1 cellular context compared by ENCODE assay signal in the genomic region with DNA sequence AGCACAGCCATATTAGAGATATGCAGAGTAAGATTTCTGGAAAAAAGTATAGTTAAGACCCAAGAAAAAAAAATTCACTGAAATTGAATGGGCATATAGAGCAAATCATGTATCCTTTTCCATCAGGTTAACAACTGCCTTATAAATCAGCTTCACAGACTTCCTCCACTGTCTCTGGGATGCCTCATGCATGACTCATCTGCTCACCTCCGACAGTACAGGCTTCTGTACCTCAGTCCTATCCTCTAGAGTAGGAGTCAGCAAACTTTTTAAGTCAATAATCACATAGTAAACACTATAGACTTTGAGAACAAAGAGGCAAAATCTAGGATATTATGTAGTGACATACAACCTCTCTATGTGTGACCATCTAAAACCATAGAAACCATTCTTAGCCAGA.
TF ChIP-seq lines count a peak whose summit lies in the region.

No MANE protein-coding gene starts in this region.

TF ChIP-seq in GM23338, 12 proteins besides CTCF, POLR2A, EP300 and RAD21 (continued from another document):
- TF ChIP-seq, protein P1, sequence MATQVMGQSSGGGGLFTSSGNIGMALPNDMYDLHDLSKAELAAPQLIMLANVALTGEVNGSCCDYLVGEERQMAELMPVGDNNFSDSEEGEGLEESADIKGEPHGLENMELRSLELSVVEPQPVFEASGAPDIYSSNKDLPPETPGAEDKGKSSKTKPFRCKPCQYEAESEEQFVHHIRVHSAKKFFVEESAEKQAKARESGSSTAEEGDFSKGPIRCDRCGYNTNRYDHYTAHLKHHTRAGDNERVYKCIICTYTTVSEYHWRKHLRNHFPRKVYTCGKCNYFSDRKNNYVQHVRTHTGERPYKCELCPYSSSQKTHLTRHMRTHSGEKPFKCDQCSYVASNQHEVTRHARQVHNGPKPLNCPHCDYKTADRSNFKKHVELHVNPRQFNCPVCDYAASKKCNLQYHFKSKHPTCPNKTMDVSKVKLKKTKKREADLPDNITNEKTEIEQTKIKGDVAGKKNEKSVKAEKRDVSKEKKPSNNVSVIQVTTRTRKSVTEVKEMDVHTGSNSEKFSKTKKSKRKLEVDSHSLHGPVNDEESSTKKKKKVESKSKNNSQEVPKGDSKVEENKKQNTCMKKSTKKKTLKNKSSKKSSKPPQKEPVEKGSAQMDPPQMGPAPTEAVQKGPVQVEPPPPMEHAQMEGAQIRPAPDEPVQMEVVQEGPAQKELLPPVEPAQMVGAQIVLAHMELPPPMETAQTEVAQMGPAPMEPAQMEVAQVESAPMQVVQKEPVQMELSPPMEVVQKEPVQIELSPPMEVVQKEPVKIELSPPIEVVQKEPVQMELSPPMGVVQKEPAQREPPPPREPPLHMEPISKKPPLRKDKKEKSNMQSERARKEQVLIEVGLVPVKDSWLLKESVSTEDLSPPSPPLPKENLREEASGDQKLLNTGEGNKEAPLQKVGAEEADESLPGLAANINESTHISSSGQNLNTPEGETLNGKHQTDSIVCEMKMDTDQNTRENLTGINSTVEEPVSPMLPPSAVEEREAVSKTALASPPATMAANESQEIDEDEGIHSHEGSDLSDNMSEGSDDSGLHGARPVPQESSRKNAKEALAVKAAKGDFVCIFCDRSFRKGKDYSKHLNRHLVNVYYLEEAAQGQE (IDR thresholded peaks at IDR 0.05; ENCODE audit: unreplicated experiment): no peak
- no peak for TF ChIP-seq CREB1 (CRISPR knock-in tag; IDR thresholded peaks at IDR 0.05; ENCODE audit: low read depth)
- TF ChIP-seq POLR2AphosphoS5 (IDR thresholded peaks at IDR 0.05; ENCODE audit: low read depth): no peak
- TF ChIP-seq, protein P2, sequence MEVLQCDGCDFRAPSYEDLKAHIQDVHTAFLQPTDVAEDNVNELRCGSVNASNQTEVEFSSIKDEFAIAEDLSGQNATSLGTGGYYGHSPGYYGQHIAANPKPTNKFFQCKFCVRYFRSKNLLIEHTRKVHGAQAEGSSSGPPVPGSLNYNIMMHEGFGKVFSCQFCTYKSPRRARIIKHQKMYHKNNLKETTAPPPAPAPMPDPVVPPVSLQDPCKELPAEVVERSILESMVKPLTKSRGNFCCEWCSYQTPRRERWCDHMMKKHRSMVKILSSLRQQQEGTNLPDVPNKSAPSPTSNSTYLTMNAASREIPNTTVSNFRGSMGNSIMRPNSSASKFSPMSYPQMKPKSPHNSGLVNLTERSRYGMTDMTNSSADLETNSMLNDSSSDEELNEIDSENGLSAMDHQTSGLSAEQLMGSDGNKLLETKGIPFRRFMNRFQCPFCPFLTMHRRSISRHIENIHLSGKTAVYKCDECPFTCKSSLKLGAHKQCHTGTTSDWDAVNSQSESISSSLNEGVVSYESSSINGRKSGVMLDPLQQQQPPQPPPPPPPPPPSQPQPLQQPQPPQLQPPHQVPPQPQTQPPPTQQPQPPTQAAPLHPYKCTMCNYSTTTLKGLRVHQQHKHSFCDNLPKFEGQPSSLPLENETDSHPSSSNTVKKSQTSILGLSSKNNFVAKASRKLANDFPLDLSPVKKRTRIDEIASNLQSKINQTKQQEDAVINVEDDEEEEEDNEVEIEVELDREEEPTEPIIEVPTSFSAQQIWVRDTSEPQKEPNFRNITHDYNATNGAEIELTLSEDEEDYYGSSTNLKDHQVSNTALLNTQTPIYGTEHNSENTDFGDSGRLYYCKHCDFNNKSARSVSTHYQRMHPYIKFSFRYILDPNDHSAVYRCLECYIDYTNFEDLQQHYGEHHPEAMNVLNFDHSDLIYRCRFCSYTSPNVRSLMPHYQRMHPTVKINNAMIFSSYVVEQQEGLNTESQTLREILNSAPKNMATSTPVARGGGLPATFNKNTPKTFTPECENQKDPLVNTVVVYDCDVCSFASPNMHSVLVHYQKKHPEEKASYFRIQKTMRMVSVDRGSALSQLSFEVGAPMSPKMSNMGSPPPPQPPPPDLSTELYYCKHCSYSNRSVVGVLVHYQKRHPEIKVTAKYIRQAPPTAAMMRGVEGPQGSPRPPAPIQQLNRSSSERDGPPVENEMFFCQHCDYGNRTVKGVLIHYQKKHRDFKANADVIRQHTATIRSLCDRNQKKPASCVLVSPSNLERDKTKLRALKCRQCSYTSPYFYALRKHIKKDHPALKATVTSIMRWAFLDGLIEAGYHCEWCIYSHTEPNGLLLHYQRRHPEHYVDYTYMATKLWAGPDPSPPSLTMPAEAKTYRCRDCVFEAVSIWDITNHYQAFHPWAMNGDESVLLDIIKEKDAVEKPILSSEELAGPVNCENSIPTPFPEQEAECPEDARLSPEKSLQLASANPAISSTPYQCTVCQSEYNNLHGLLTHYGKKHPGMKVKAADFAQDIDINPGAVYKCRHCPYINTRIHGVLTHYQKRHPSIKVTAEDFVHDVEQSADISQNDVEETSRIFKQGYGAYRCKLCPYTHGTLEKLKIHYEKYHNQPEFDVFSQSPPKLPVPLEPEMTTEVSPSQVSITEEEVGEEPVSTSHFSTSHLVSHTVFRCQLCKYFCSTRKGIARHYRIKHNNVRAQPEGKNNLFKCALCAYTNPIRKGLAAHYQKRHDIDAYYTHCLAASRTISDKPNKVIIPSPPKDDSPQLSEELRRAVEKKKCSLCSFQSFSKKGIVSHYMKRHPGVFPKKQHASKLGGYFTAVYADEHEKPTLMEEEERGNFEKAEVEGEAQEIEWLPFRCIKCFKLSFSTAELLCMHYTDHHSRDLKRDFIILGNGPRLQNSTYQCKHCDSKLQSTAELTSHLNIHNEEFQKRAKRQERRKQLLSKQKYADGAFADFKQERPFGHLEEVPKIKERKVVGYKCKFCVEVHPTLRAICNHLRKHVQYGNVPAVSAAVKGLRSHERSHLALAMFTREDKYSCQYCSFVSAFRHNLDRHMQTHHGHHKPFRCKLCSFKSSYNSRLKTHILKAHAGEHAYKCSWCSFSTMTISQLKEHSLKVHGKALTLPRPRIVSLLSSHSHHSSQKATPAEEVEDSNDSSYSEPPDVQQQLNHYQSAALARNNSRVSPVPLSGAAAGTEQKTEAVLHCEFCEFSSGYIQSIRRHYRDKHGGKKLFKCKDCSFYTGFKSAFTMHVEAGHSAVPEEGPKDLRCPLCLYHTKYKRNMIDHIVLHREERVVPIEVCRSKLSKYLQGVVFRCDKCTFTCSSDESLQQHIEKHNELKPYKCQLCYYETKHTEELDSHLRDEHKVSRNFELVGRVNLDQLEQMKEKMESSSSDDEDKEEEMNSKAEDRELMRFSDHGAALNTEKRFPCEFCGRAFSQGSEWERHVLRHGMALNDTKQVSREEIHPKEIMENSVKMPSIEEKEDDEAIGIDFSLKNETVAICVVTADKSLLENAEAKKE (CRISPR knock-in tag; IDR thresholded peaks at IDR 0.05): no peak
- TF ChIP-seq, protein P3, sequence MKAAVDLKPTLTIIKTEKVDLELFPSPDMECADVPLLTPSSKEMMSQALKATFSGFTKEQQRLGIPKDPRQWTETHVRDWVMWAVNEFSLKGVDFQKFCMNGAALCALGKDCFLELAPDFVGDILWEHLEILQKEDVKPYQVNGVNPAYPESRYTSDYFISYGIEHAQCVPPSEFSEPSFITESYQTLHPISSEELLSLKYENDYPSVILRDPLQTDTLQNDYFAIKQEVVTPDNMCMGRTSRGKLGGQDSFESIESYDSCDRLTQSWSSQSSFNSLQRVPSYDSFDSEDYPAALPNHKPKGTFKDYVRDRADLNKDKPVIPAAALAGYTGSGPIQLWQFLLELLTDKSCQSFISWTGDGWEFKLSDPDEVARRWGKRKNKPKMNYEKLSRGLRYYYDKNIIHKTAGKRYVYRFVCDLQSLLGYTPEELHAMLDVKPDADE (IDR thresholded peaks at IDR 0.05): no peak
- TF ChIP-seq NANOG (IDR thresholded peaks at IDR 0.05; ENCODE audit: borderline replicate concordance): no peak
- TF ChIP-seq EZH2 (IDR thresholded peaks at IDR 0.05; ENCODE audit: low read depth, unreplicated experiment): no peak
- no peak for TF ChIP-seq ZNF331 (CRISPR knock-in tag; IDR thresholded peaks at IDR 0.05; ENCODE audit: low read depth)
- TF ChIP-seq EZH2phosphoT487 (IDR thresholded peaks at IDR 0.05; ENCODE audit: unreplicated experiment): no peak
TF ChIP-seq in GM23338: peak in this region for 0.
